ENCODE assay signal across 20 cellular contexts in the genomic region with DNA sequence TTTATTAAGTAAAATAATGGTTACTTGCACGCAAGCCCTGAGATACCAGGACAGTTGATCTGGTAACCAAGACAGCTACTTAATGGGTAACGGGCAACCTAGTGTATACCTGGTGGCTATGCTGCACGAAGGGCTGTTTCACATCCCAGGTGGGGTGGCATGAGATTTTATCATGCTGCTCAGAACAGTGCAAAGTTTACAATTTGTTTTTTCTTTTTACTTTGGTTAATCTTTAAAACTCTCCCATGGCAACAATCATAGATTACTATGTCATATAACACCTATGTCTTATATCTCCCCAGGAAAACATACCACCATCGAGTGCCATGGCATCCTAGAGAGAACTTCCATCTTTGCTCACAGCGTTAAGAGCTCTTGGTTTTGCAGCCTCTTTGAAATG. TPM values are rescaled to one million over a fixed set of nuclear protein-coding genes. Genes with fewer than 3 reads are reported as not detected.
DNase-seq lines count a peak whose midpoint lies in the region; ATAC-seq and TF ChIP-seq lines count a peak whose summit lies in the region.
"Had no signal": no experiment of that assay in that cellular context is flagged by ENCODE, and none has a peak within 500 bp of the region (broad histone marks: within the 10 kb centered on the region; RNA-seq: fewer than 3 reads in every experiment).

No MANE protein-coding gene starts in this region.

- no peak overlapping the region for H3K9ac ChIP-seq in PC-3 (ENCODE audit: low read length)
- H3K9ac ChIP-seq: GM23248 had no signal

- no peaks in the 10 kb centered on the region for H3K27me3 ChIP-seq in cardiac muscle cell
- H3K27me3 ChIP-seq in PC-3 (ENCODE audit: low read length), result no peaks in the 10 kb centered on the region
- no peaks in the 10 kb centered on the region for H3K27me3 ChIP-seq in gastrocnemius medialis
- no peaks in the 10 kb centered on the region for H3K27me3 ChIP-seq in foreskin keratinocyte

- H3K79me2 ChIP-seq in PC-3 (ENCODE audit: low read length), result no peaks in the 10 kb centered on the region

- POLR2A ChIA-PET in PC-3 (lab: Charles Lee; ENCODE audit: unreplicated experiment), result interaction anchor here (0.6 kb wide), 1 partner anchor 24 kb away, joined by 6 read pairs; no protein-coding TSS in a partner anchor

- H3K4me1 ChIP-seq in cardiac muscle cell (ENCODE audit: low read depth) (peaks cover 13% of the 10 kb centered on the region), PC-3 (ENCODE audit: insufficient read depth, low read length) (peaks cover 8% of the 10 kb centered on the region), gastrocnemius medialis (peaks cover 39 to 50% of the 10 kb centered on the region in 2 donors), foreskin keratinocyte (no peaks in the 10 kb centered on the region)
- H3K4me1 ChIP-seq: Caco-2, HAP-1 had no signal

- H3K36me3 ChIP-seq in cardiac muscle cell (peaks cover 5% of the 10 kb centered on the region), PC-3 (ENCODE audit: low read depth, low read length) (no peaks in the 10 kb centered on the region), gastrocnemius medialis (peaks cover 0 to 33% of the 10 kb centered on the region in 2 donors)
- H3K36me3 ChIP-seq: HAP-1 had no signal

- in situ Hi-C loops in gastrocnemius medialis (cut with MboI; ENCODE audit: low sequenced_read_pairs in 4 of 4), result no loop called here

- intact Hi-C loops in left ventricle myocardium superior (cut with micrococcal nuclease) (no loop called here), PC-3 (cut with micrococcal nuclease) (no loop called here), left colon (cut with DNase I, micrococcal nuclease) (no loop called here), gastrocnemius medialis (cut with DNase I; ENCODE audit: low total_unique reads) (no loop called here)

- H3K9me3 ChIP-seq in cardiac muscle cell (ENCODE audit: low read depth) (no peaks in the 10 kb centered on the region), PC-3 (ENCODE audit: low read length) (no peaks in the 10 kb centered on the region), gastrocnemius medialis (no peaks in the 10 kb centered on the region)

- CTCF ChIA-PET in PC-3 (lab: Charles Lee), result interaction anchor here (0.7 kb wide), 1 partner anchor 264 kb away, joined by 3 read pairs; no protein-coding TSS in a partner anchor

- no peaks in the 10 kb centered on the region for H3K9me2 ChIP-seq in PC-3 (replicated peaks; ENCODE audit: low read length)

- no peaks in the 10 kb centered on the region for H4K20me1 ChIP-seq in PC-3 (ENCODE audit: low read length)

- TF ChIP-seq CTCF in cardiac muscle cell (IDR thresholded peaks at IDR 0.05; ENCODE audit: low read depth, low read length), result no peak
- TF ChIP-seq CTCF in PC-3 (conservative IDR thresholded peaks at IDR 0.05; ENCODE audit: low read depth, low read length), result no peak
- TF ChIP-seq CTCF in gastrocnemius medialis (IDR thresholded peaks at IDR 0.05 in 4 of 5, conservative IDR thresholded peaks at IDR 0.05 in 1 of 5), result no peak
- TF ChIP-seq CTCF in foreskin keratinocyte (conservative IDR thresholded peaks at IDR 0.05), result no peak

- H3K4me2 ChIP-seq in PC-3 (ENCODE audit: low read length), result no peak overlapping the region
- H3K4me2 ChIP-seq: A549 had no signal

- H3K4me3 ChIP-seq in cardiac muscle cell (no peak overlapping the region), PC-3 (ENCODE audit: low read length) (no peak overlapping the region), gastrocnemius medialis (no peak overlapping the region)
- H3K4me3 ChIP-seq: A549, GM12878, GM23248, HAP-1 had no signal

- no peak for ATAC-seq in left ventricle myocardium superior
- ATAC-seq in PC-3, result no peak
- ATAC-seq in left colon, result peak; percentile 82
- no peak for ATAC-seq in gastrocnemius medialis
- ATAC-seq in foreskin keratinocyte, result no peak
- no peak for ATAC-seq in HG02571 (IDR thresholded peaks at IDR 0.05; ENCODE audit: unreplicated experiment)
- ATAC-seq: A549, GM12878 had no signal

- H2AFZ ChIP-seq in PC-3 (ENCODE audit: low read length), result 0 out of 2 replicates have a peak overlapping the region, but pooled peaks have one; percentile 21
- H2AFZ ChIP-seq: GM23248 had no signal

- DNase-seq in cardiac muscle cell (ENCODE audit: low read depth in 1 of 2, low spot score in 1 of 2), result no peak
- DNase-seq in left ventricle myocardium superior, result no peak
- DNase-seq in PC-3, result no peak
- no peak for DNase-seq in left colon
- DNase-seq in gastrocnemius medialis, result no peak
- DNase-seq in foreskin keratinocyte, result no peak
- DNase-seq in dedifferentiated amniotic fluid mesenchymal stem cell (ENCODE audit: extremely low spot score), result no peak
- DNase-seq: AML-193; Caco-2; CD4-positive, alpha-beta T cell; DMS79 treated with DMSO at 0.1 percent for 48 hours; GF-D8; GM23248 had no signal

- no peak for TF ChIP-seq POLR2A in gastrocnemius medialis (IDR thresholded peaks at IDR 0.05)

- H3F3A ChIP-seq in PC-3 (ENCODE audit: low read length, unreplicated experiment), result peaks cover 3% of the 10 kb centered on the region

- H3K27ac ChIP-seq in cardiac muscle cell (peak overlapping the region; percentile 52), PC-3 (ENCODE audit: low read length) (no peak overlapping the region), gastrocnemius medialis (peak overlapping the region; percentile 76 to 86 (median 80)), foreskin keratinocyte (no peak overlapping the region)
- H3K27ac ChIP-seq: 22Rv1, A549, GM23248, HL-60 had no signal

- BruUV-seq in PC-3 (replicated peaks; lab: Mats Ljungman, UMichigan), result no TSS peak

RNA-seq across cellular contexts. Expression of a gene that starts 32.2 kb away (rescaled TPM):
- total RNA-seq in cardiac muscle cell (0.24 and 0.81 TPM in 2 replicates), left ventricle myocardium superior (0.50 TPM), PC-3 (2014; rRNA removed) (0.58 and 1.1 TPM in 2 replicates), left colon (not detected), gastrocnemius medialis (under 1 TPM in 1 of 4 donors, not detected in 3; 0.47 TPM), foreskin keratinocyte (not detected in 2 replicates)
- polyA plus RNA-seq in cardiac muscle cell (0.41 and 0.45 TPM in 2 replicates), foreskin keratinocyte (not detected in 2 replicates)
- total RNA-seq: Caco-2; CD4-positive, alpha-beta T cell; GM12878; GM23248 had no signal
- polyA plus RNA-seq: GM12878, GM23248, IgD-negative memory B cell had no signal

RNA-seq across cellular contexts. Expression of a gene that starts 35.1 kb away (rescaled TPM):
- total RNA-seq in cardiac muscle cell (44.6 and 52.1 TPM in 2 replicates), left ventricle myocardium superior (118 TPM), PC-3 (2014; rRNA removed) (2.4 and 6.9 TPM in 2 replicates), left colon (1 to 10 TPM; 1.0 to 1.1 TPM), gastrocnemius medialis (100 to 1,000 TPM; 131 to 406 (median 305) TPM), foreskin keratinocyte (0.11 and 0.34 TPM in 2 replicates)
- polyA plus RNA-seq in cardiac muscle cell (16.6 and 19.2 TPM in 2 replicates), foreskin keratinocyte (0.02 and 0.07 TPM in 2 replicates)
- polyA plus RNA-seq: GM23248, IgD-negative memory B cell had no signal

Comparison
In these comparisons a context has a peak if more than half of its experiments do, and no peak if none do; other contexts are left out.
1. H3K27ac ChIP-seq: peak in cardiac muscle cell (single experiment) and gastrocnemius medialis (4 of 4); none in PC-3 (single experiment) and foreskin keratinocyte (single experiment).